Comparison of ENCODE assay signal across 20 cellular contexts in the genomic region with DNA sequence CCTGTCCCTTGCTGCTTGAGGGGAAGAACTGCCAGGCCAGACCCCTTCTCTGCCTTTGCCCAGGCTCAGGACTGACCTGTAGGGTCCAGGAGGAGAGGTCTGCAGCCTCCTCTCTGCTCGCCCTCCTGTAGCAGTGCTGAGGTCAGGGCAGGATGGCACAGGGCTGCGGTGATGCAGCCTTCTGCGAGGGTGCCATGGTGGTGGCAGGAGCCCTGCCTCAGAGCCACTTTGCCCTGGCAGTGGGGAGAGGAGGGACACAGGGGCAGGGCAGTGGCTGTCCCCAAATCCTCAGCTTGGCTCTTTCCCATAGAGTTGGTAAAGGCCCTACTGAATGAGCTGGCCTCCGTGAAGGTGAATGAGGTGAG. TPM values are rescaled to one million over a fixed set of nuclear protein-coding genes. Genes with fewer than 3 reads are reported as not detected.
DNase-seq lines count a peak whose midpoint lies in the region; ATAC-seq, FAIRE-seq and TF ChIP-seq lines count a peak whose summit lies in the region.
"Had no signal": no experiment of that assay in that cellular context is flagged by ENCODE, and none has a peak within 500 bp of the region (broad histone marks: within the 10 kb centered on the region; RNA-seq: fewer than 3 reads in every experiment).

No MANE protein-coding gene starts in this region.

- no peak for TF ChIP-seq POLR2A in vagina (IDR thresholded peaks at IDR 0.05)

- H3K4me1 ChIP-seq in keratinocyte (ENCODE audit: control insufficient read depth, extremely low read depth, insufficient read depth, low read length) (peaks cover 50% of the 10 kb centered on the region), pancreas (peaks cover 10 to 30% (median 12%) of the 10 kb centered on the region in 3 donors), vagina (peaks cover 15% of the 10 kb centered on the region)
- H3K4me1 ChIP-seq: left ventricle myocardium inferior had no signal

- peak; percentile 45 for DNase-seq in natural killer cell treated with Interleukin-12 subunit alpha and Interleukin-12 subunit beta and Interleukin-15 and Interleukin-18, amount 100 ng/mL, for 72 hours (ENCODE audit: low spot score)
- no peak for DNase-seq in natural killer cell
- no peak for DNase-seq in keratinocyte (ENCODE audit: low read depth, low spot score)
- DNase-seq in pancreas, result peak in 3 of 6 donors; percentile 17 to 50 (median 33)
- DNase-seq in vagina (ENCODE audit: extremely low spot score in 2 of 2), result no peak
- DNase-seq: activated naive CD4-positive, alpha-beta T cell treated with anti-CD3 and anti-CD28 coated beads for 36 hours; HCEC 1CT; left ventricle myocardium inferior; NCI-H2029; NCI-H69 had no signal

- H4K20me1 ChIP-seq in keratinocyte (ENCODE audit: control insufficient read depth, extremely low read depth, insufficient read depth, low read length), result no peaks in the 10 kb centered on the region

- H2AFZ ChIP-seq in keratinocyte (ENCODE audit: control insufficient read depth, low read length), result peak overlapping the region; percentile 7

- no peaks in the 10 kb centered on the region for H3K4me1 Mint-ChIP-seq in natural killer cell treated with Interleukin-12 subunit alpha and Interleukin-12 subunit beta and Interleukin-15 and Interleukin-18, amount 100 ng/mL, for 72 hours (ENCODE audit: low read depth in 2 of 2)
- no peaks in the 10 kb centered on the region for H3K4me1 Mint-ChIP-seq in natural killer cell
- H3K4me1 Mint-ChIP-seq: brain; stimulated activated effector memory CD8-positive, alpha-beta T cell treated with anti-CD3 and anti-CD28 coated beads, Interleukin-12 subunit alpha, Interleukin-12 subunit beta, amount 100 ng/mL, for 72 hours had no signal

- peak overlapping the region; percentile 85 for H3K4me2 ChIP-seq in keratinocyte (ENCODE audit: control insufficient read depth, extremely low read depth, insufficient read depth, low read depth, low read length)

- TF ChIP-seq CTCF in natural killer cell (IDR thresholded peaks at IDR 0.05) (no peak), keratinocyte (optimal IDR thresholded peaks at IDR 0.05 in 1 of 3, IDR thresholded peaks at IDR 0.05 in 1 of 3, conservative IDR thresholded peaks at IDR 0.05 in 1 of 3; ENCODE audit: extremely low read depth in 1 of 3, insufficient read depth in 2 of 3, low read length in 3 of 3) (no peak), pancreas (IDR thresholded peaks at IDR 0.05) (no peak), vagina (IDR thresholded peaks at IDR 0.05) (no peak)

- H3K27ac ChIP-seq in keratinocyte (ENCODE audit: control insufficient read depth, insufficient read depth, low read length), result peak overlapping the region; percentile 70
- H3K27ac ChIP-seq in pancreas, result peak overlapping the region in 3 of 4 donors; percentile 38 to 78 (median 77)
- H3K27ac ChIP-seq in vagina, result peak overlapping the region; percentile 77
- H3K27ac ChIP-seq: left ventricle myocardium inferior had no signal

- H3K9me3 ChIP-seq in keratinocyte (ENCODE audit: control insufficient read depth, low read depth, low read length) (no peaks in the 10 kb centered on the region), pancreas (no peaks in the 10 kb centered on the region), vagina (no peaks in the 10 kb centered on the region)
- H3K9me3 ChIP-seq: left ventricle myocardium inferior, MG63 had no signal

- peaks cover 16% of the 10 kb centered on the region for H3K79me2 ChIP-seq in keratinocyte (ENCODE audit: control insufficient read depth, insufficient read depth, low read length)

- H3K36me3 ChIP-seq in keratinocyte (ENCODE audit: control insufficient read depth in 2 of 2, extremely low read depth in 1 of 2, insufficient read depth in 2 of 2, low read length in 2 of 2) (peaks cover 3 to 9% of the 10 kb centered on the region in 2 experiments), pancreas (no peaks in the 10 kb centered on the region), vagina (no peaks in the 10 kb centered on the region)
- H3K36me3 ChIP-seq: left ventricle myocardium inferior, MG63 had no signal

- H3K9me3 Mint-ChIP-seq in natural killer cell treated with Interleukin-12 subunit alpha and Interleukin-12 subunit beta and Interleukin-15 and Interleukin-18, amount 100 ng/mL, for 72 hours, result no peaks in the 10 kb centered on the region
- no peaks in the 10 kb centered on the region for H3K9me3 Mint-ChIP-seq in natural killer cell
- H3K9me3 Mint-ChIP-seq: activated naive CD4-positive, alpha-beta T cell treated with anti-CD3 and anti-CD28 coated beads for 36 hours; brain; stimulated activated effector memory CD8-positive, alpha-beta T cell treated with anti-CD3 and anti-CD28 coated beads, Interleukin-12 subunit alpha, Interleukin-12 subunit beta, amount 100 ng/mL, for 72 hours had no signal

- no peak overlapping the region for H3K27ac Mint-ChIP-seq in natural killer cell treated with Interleukin-12 subunit alpha and Interleukin-12 subunit beta and Interleukin-15 and Interleukin-18, amount 100 ng/mL, for 72 hours
- H3K27ac Mint-ChIP-seq in natural killer cell, result no peak overlapping the region
- H3K27ac Mint-ChIP-seq: activated naive CD4-positive, alpha-beta T cell treated with anti-CD3 and anti-CD28 coated beads for 36 hours; brain; stimulated activated effector memory CD8-positive, alpha-beta T cell treated with anti-CD3 and anti-CD28 coated beads, Interleukin-12 subunit alpha, Interleukin-12 subunit beta, amount 100 ng/mL, for 72 hours had no signal

- dilution Hi-C loops in keratinocyte (cut with MboI; ENCODE audit: extremely low pct_ligation_motif_present, low sequenced_read_pairs), result no loop called here

- H3K27me3 ChIP-seq in keratinocyte (ENCODE audit: control insufficient read depth, extremely low read depth, insufficient read depth, low read length) (no peaks in the 10 kb centered on the region), pancreas (no peaks in the 10 kb centered on the region), vagina (no peaks in the 10 kb centered on the region)
- H3K27me3 ChIP-seq: MG63 had no signal

- no peaks in the 10 kb centered on the region for H3K9me1 ChIP-seq in keratinocyte (ENCODE audit: control insufficient read depth, extremely low read depth, insufficient read depth, low read length)

- ATAC-seq in natural killer cell treated with Interleukin-12 subunit alpha and Interleukin-12 subunit beta and Interleukin-15 and Interleukin-18, amount 100 ng/mL, for 72 hours, result no peak
- ATAC-seq in natural killer cell (no peak), pancreas (peak in 1 of 4 donors; percentile 13), HG03135 (IDR thresholded peaks at IDR 0.05; ENCODE audit: unreplicated experiment) (no peak), GM21515 (IDR thresholded peaks at IDR 0.05; ENCODE audit: unreplicated experiment) (no peak), GM21526 (IDR thresholded peaks at IDR 0.05; ENCODE audit: low FRiP score, unreplicated experiment) (no peak)
- ATAC-seq: stimulated activated effector memory CD8-positive, alpha-beta T cell treated with anti-CD3 and anti-CD28 coated beads, Interleukin-12 subunit alpha, Interleukin-12 subunit beta, amount 100 ng/mL, for 72 hours had no signal

- FAIRE-seq in keratinocyte (lab: Jason Lieb, UNC) (no peak), pancreas (lab: Jason Lieb, UNC) (no peak)
- FAIRE-seq: D721Med, G401.6, GM12892, RCC 7860 had no signal

- no peaks in the 10 kb centered on the region for H3K36me3 Mint-ChIP-seq in natural killer cell treated with Interleukin-12 subunit alpha and Interleukin-12 subunit beta and Interleukin-15 and Interleukin-18, amount 100 ng/mL, for 72 hours
- H3K36me3 Mint-ChIP-seq in natural killer cell, result no peaks in the 10 kb centered on the region
- H3K36me3 Mint-ChIP-seq: brain; stimulated activated effector memory CD8-positive, alpha-beta T cell treated with anti-CD3 and anti-CD28 coated beads, Interleukin-12 subunit alpha, Interleukin-12 subunit beta, amount 100 ng/mL, for 72 hours had no signal

- H3K27me3 Mint-ChIP-seq in natural killer cell treated with Interleukin-12 subunit alpha and Interleukin-12 subunit beta and Interleukin-15 and Interleukin-18, amount 100 ng/mL, for 72 hours, result no peaks in the 10 kb centered on the region
- H3K27me3 Mint-ChIP-seq in natural killer cell (ENCODE audit: low read depth in 2 of 2), result no peaks in the 10 kb centered on the region
- H3K27me3 Mint-ChIP-seq: brain had no signal

- H3K4me3 Mint-ChIP-seq in natural killer cell treated with Interleukin-12 subunit alpha and Interleukin-12 subunit beta and Interleukin-15 and Interleukin-18, amount 100 ng/mL, for 72 hours, result no peak overlapping the region
- no peak overlapping the region for H3K4me3 Mint-ChIP-seq in natural killer cell
- H3K4me3 Mint-ChIP-seq: activated naive CD4-positive, alpha-beta T cell treated with anti-CD3 and anti-CD28 coated beads for 36 hours; brain; stimulated activated effector memory CD8-positive, alpha-beta T cell treated with anti-CD3 and anti-CD28 coated beads, Interleukin-12 subunit alpha, Interleukin-12 subunit beta, amount 100 ng/mL, for 72 hours had no signal

- H3K4me3 ChIP-seq in keratinocyte (ENCODE audit: control insufficient read depth in 2 of 3, extremely low read depth in 1 of 3, insufficient read depth in 2 of 3, low read depth in 1 of 3, low read length in 3 of 3) (peak overlapping the region; percentile 49 to 64 (median 60)), pancreas (peak overlapping the region in 3 of 4 donors; percentile 13 to 41 (median 35)), vagina (peak overlapping the region in 1 of 2 donors; percentile 41)
- H3K4me3 ChIP-seq: left ventricle myocardium inferior, MG63 had no signal

- 45 to 65% methylated on average over 4 of the region's 4 CpGs for WGBS in pancreas, 2 donors

- intact Hi-C loops in natural killer cell (cut with micrococcal nuclease) (no loop called here), pancreas (cut with DNase I) (loop anchor here in 1 of 3 donors (5.0 kb wide), 1 partner anchor 37 kb away; no protein-coding TSS in a partner anchor), vagina (cut with DNase I) (no loop called here)

- H3K9ac ChIP-seq in keratinocyte (ENCODE audit: control insufficient read depth, extremely low read depth, insufficient read depth, low read length), result peak overlapping the region; percentile 69

RNA-seq across cellular contexts. Expression of a gene that starts 0.9 kb away (rescaled TPM):
- 1 to 10 TPM in 1 of 2 donors, under 1 TPM in 1; 0.95 to 1.1 TPM for total RNA-seq in natural killer cell treated with Interleukin-12 subunit alpha and Interleukin-12 subunit beta and Interleukin-15 and Interleukin-18, amount 100 ng/mL, for 72 hours
- total RNA-seq in natural killer cell, result 1 to 10 TPM in 1 of 3 donors, under 1 TPM in 2; 0.64 to 1.1 (median 0.70) TPM
- 11.4 to 21.2 TPM (median 16.8 TPM) in 3 replicates for polyA plus RNA-seq in keratinocyte
- polyA plus RNA-seq in keratinocyte (2011; ENCODE audit: low read depth), result 21.9 TPM
- 13.3 and 15.6 TPM in 2 replicates for polyA plus RNA-seq in keratinocyte (2011; cell fraction: cytosol; rRNA removed)
- 83.3 and 112 TPM in 2 replicates for polyA plus RNA-seq in keratinocyte (2011; cell fraction: nucleus; rRNA removed)
- polyA plus RNA-seq in keratinocyte (2012; ENCODE audit: low replicate concordance), result 33.3 and 68.3 TPM in 2 replicates
- polyA minus RNA-seq in keratinocyte, result 23.5 to 78.5 TPM (median 26.4 TPM) in 3 replicates
- 29.0 TPM for polyA minus RNA-seq in keratinocyte (2011; cell fraction: cytosol; rRNA and poly(A)+ RNA removed)
- polyA minus RNA-seq in keratinocyte (2011; cell fraction: nucleus; rRNA and poly(A)+ RNA removed), result 77.9 and 81.8 TPM in 2 replicates
- total RNA-seq in pancreas, result 10 to 100 TPM in 5 of 6 donors, 1 to 10 TPM in 1; 9.5 to 20.4 (median 12.8) TPM
- 10 to 100 TPM in 1 of 2 donors, 1 to 10 TPM in 1; 8.3 to 12.5 TPM for polyA plus RNA-seq in pancreas
- total RNA-seq in vagina, result 70.5 TPM

RNA-seq across cellular contexts. Expression of a gene that starts 22.0 kb away (rescaled TPM):
- not detected for total RNA-seq in natural killer cell treated with Interleukin-12 subunit alpha and Interleukin-12 subunit beta and Interleukin-15 and Interleukin-18, amount 100 ng/mL, for 72 hours
- total RNA-seq in natural killer cell (1 to 10 TPM in 1 of 3 donors, under 1 TPM in 1, not detected in 1; 0.52 to 1.4 TPM), pancreas (1 to 10 TPM; 3.5 to 7.5 (median 3.6) TPM), vagina (27.5 TPM)
- polyA plus RNA-seq in keratinocyte (0.66 to 2.1 TPM (median 1.5 TPM) in 3 replicates), pancreas (1 to 10 TPM; 3.5 to 4.5 TPM)
- not detected for polyA plus RNA-seq in keratinocyte (2011; ENCODE audit: low read depth)
- 0.89 and 2.3 TPM in 2 replicates for polyA plus RNA-seq in keratinocyte (2011; cell fraction: cytosol; rRNA removed)
- polyA plus RNA-seq in keratinocyte (2011; cell fraction: nucleus; rRNA removed), result 3.6 and 6.3 TPM in 2 replicates
- 1.1 and 2.5 TPM in 2 replicates for polyA plus RNA-seq in keratinocyte (2012; ENCODE audit: low replicate concordance)
- 1.7 to 2.9 TPM (median 1.8 TPM) in 3 replicates for polyA minus RNA-seq in keratinocyte
- 3.8 TPM for polyA minus RNA-seq in keratinocyte (2011; cell fraction: cytosol; rRNA and poly(A)+ RNA removed)
- polyA minus RNA-seq in keratinocyte (2011; cell fraction: nucleus; rRNA and poly(A)+ RNA removed), result 4.2 and 5.3 TPM in 2 replicates
- total RNA-seq: activated naive CD4-positive, alpha-beta T cell treated with anti-CD3 and anti-CD28 coated beads for 36 hours had no signal

Comparison
In these comparisons a context has a peak if more than half of its experiments do, and no peak if none do; other contexts are left out.
1. RNA of a gene that starts 0.9 kb away (total RNA-seq): 70.5 TPM in vagina (single experiment) and 9.5 to 20.4 TPM in pancreas; 0.95 to 1.1 TPM in natural killer cell treated with Interleukin-12 subunit alpha and Interleukin-12 subunit beta and Interleukin-15 and Interleukin-18, amount 100 ng/mL, for 72 hours and 0.64 to 1.1 TPM in natural killer cell; every median in the first group is over 4 times any median in the second.
2. Peak in every context shown above with its lines, with median percentiles within 50 percentile points of each other: H3K27ac ChIP-seq.